Comparison of ENCODE assay signal across 22 cellular contexts in genomic region chr2:28404086-28404485, GRCh38. TPM values are rescaled to one million over a fixed set of nuclear protein-coding genes. Genes with fewer than 3 reads are reported as not detected.
A peak's percentile ranks its signal among the peaks of the same experiment; 100 is the strongest.
DNase-seq lines count a peak whose midpoint lies in the region; ATAC-seq lines count a peak whose summit lies in the region.
"Had no signal": no experiment of that assay in that cellular context is flagged by ENCODE, and none has a peak within 500 bp of the region (broad histone marks: within the 10 kb centered on the region; RNA-seq: fewer than 3 reads in every experiment).

No MANE protein-coding gene starts in this region.

- H3K27ac Mint-ChIP-seq in CD4-positive, CD25-positive, alpha-beta regulatory T cell, result peak overlapping the region in 2 of 3 donors; percentile 60 to 75
- H3K27ac Mint-ChIP-seq in activated CD8-positive, alpha-beta T cell treated with anti-CD3 and anti-CD28 coated beads, Interleukin-2, amount 10 ng/mL, durations not matched to agents 7 days and 5 days, result peak overlapping the region; percentile 52
- peak overlapping the region; percentile 58 to 66 for H3K27ac Mint-ChIP-seq in natural killer cell treated with Interleukin-12 subunit alpha and Interleukin-12 subunit beta and Interleukin-15 and Interleukin-18, amount 100 ng/mL, for 72 hours
- H3K27ac Mint-ChIP-seq: brain; endodermal cell; stimulated activated memory B cell treated with anti-CD40 and anti-IgM and Interleukin-4, amounts not matched to agents 10 μg/mL and 1 μg/mL and 100 μg/mL, for 72 hours had no signal

- peaks cover 56 to 100% (median 100%) of the 10 kb centered on the region in 11 experiments for H4K20me1 ChIP-seq in BLaER1 treated with 17β-estradiol and CSF1 and Interleukin-3, amounts not matched to agents 10 nM and 100 nM

- H3K4me3 ChIP-seq in BLaER1 treated with 17β-estradiol and CSF1 and Interleukin-3, amounts not matched to agents 10 nM and 100 nM, result peak overlapping the region in 1 of 10 experiments; percentile 5; a peak in 1 of 20 replicates
- no peak overlapping the region for H3K4me3 ChIP-seq in CD4-positive, CD25-positive, alpha-beta regulatory T cell (ENCODE audit: low read depth, low read length)
- H3K4me3 ChIP-seq: colonic mucosa, pancreas, thoracic aorta had no signal

- peaks cover 74 to 100% (median 100%) of the 10 kb centered on the region in 11 experiments for H3K36me3 ChIP-seq in BLaER1 treated with 17β-estradiol and CSF1 and Interleukin-3, amounts not matched to agents 10 nM and 100 nM
- H3K36me3 ChIP-seq in CD4-positive, CD25-positive, alpha-beta regulatory T cell (ENCODE audit: control insufficient read depth, insufficient read depth, low read length), result peaks cover 20% of the 10 kb centered on the region

- CTCF ChIA-PET in activated CD8-positive, alpha-beta T cell treated with anti-CD3 and anti-CD28 coated beads, Interleukin-2, amount 10 ng/mL, durations not matched to agents 7 days and 5 days (lab: Charles Lee), result interaction anchor here (0.6 kb wide), 1 partner anchor 602 kb away, joined by 3 read pairs; no protein-coding TSS in a partner anchor

- no peaks in the 10 kb centered on the region for H3K27me3 Mint-ChIP-seq in CD4-positive, CD25-positive, alpha-beta regulatory T cell
- H3K27me3 Mint-ChIP-seq in activated CD8-positive, alpha-beta T cell treated with anti-CD3 and anti-CD28 coated beads, Interleukin-2, amount 10 ng/mL, durations not matched to agents 7 days and 5 days (ENCODE audit: low read depth), result no peaks in the 10 kb centered on the region
- H3K27me3 Mint-ChIP-seq in natural killer cell treated with Interleukin-12 subunit alpha and Interleukin-12 subunit beta and Interleukin-15 and Interleukin-18, amount 100 ng/mL, for 72 hours, result no peaks in the 10 kb centered on the region
- H3K27me3 Mint-ChIP-seq: activated T-helper 17 cell treated with anti-CD3 and anti-CD28 coated beads, Interleukin-2, amount 50 U/mL, for 72 hours; naive thymus-derived CD4-positive, alpha-beta T cell; stimulated activated memory B cell treated with anti-CD40 and anti-IgM and Interleukin-4, amounts not matched to agents 10 μg/mL and 1 μg/mL and 100 μg/mL, for 72 hours had no signal

- H3K4me1 Mint-ChIP-seq in CD4-positive, CD25-positive, alpha-beta regulatory T cell, result peaks cover 20 to 55% (median 38%) of the 10 kb centered on the region in 4 donors
- H3K4me1 Mint-ChIP-seq in activated CD8-positive, alpha-beta T cell treated with anti-CD3 and anti-CD28 coated beads, Interleukin-2, amount 10 ng/mL, durations not matched to agents 7 days and 5 days (ENCODE audit: low read depth), result peaks cover 83% of the 10 kb centered on the region
- peaks cover 73 to 80% of the 10 kb centered on the region in 2 donors for H3K4me1 Mint-ChIP-seq in natural killer cell treated with Interleukin-12 subunit alpha and Interleukin-12 subunit beta and Interleukin-15 and Interleukin-18, amount 100 ng/mL, for 72 hours (ENCODE audit: low read depth in 2 of 2)

- peak overlapping the region in 4 of 11 experiments; percentile 7 to 60 (median 20); a peak in 6 of 22 replicates for H3K9ac ChIP-seq in BLaER1 treated with 17β-estradiol and CSF1 and Interleukin-3, amounts not matched to agents 10 nM and 100 nM
- H3K9ac ChIP-seq: SK-N-SH had no signal

- no peak overlapping the region for H3K4me3 Mint-ChIP-seq in CD4-positive, CD25-positive, alpha-beta regulatory T cell
- H3K4me3 Mint-ChIP-seq in activated CD8-positive, alpha-beta T cell treated with anti-CD3 and anti-CD28 coated beads, Interleukin-2, amount 10 ng/mL, durations not matched to agents 7 days and 5 days, result no peak overlapping the region
- no peak overlapping the region for H3K4me3 Mint-ChIP-seq in natural killer cell treated with Interleukin-12 subunit alpha and Interleukin-12 subunit beta and Interleukin-15 and Interleukin-18, amount 100 ng/mL, for 72 hours
- H3K4me3 Mint-ChIP-seq: activated T-helper 17 cell treated with anti-CD3 and anti-CD28 coated beads, Interleukin-2, amount 50 U/mL, for 72 hours; brain; endodermal cell; naive thymus-derived CD4-positive, alpha-beta T cell; stimulated activated memory B cell treated with anti-CD40 and anti-IgM and Interleukin-4, amounts not matched to agents 10 μg/mL and 1 μg/mL and 100 μg/mL, for 72 hours had no signal

- no peaks in the 10 kb centered on the region for H3K27me3 ChIP-seq in BLaER1 treated with 17β-estradiol and CSF1 and Interleukin-3, amounts not matched to agents 10 nM and 100 nM
- H3K27me3 ChIP-seq in CD4-positive, CD25-positive, alpha-beta regulatory T cell (ENCODE audit: control insufficient read depth, insufficient read depth, low read length), result no peaks in the 10 kb centered on the region
- H3K27me3 ChIP-seq: colonic mucosa, pancreas had no signal

- H3K36me3 Mint-ChIP-seq in CD4-positive, CD25-positive, alpha-beta regulatory T cell, result peaks cover 6% of the 10 kb centered on the region
- peaks cover 74% of the 10 kb centered on the region for H3K36me3 Mint-ChIP-seq in activated CD8-positive, alpha-beta T cell treated with anti-CD3 and anti-CD28 coated beads, Interleukin-2, amount 10 ng/mL, durations not matched to agents 7 days and 5 days (ENCODE audit: low read depth)
- H3K36me3 Mint-ChIP-seq in natural killer cell treated with Interleukin-12 subunit alpha and Interleukin-12 subunit beta and Interleukin-15 and Interleukin-18, amount 100 ng/mL, for 72 hours, result peaks cover 10% of the 10 kb centered on the region

- H3K4me2 ChIP-seq in BLaER1 treated with 17β-estradiol and CSF1 and Interleukin-3, amounts not matched to agents 10 nM and 100 nM, result peak overlapping the region in 6 of 11 experiments; percentile 64 to 95 (median 92); a peak in 10 of 22 replicates

- no peak for DNase-seq in CD4-positive, CD25-positive, alpha-beta regulatory T cell
- no peak for DNase-seq in activated CD8-positive, alpha-beta T cell treated with anti-CD3 and anti-CD28 coated beads, Interleukin-2, amount 10 ng/mL, durations not matched to agents 7 days and 5 days
- DNase-seq in natural killer cell treated with Interleukin-12 subunit alpha and Interleukin-12 subunit beta and Interleukin-15 and Interleukin-18, amount 100 ng/mL, for 72 hours (ENCODE audit: low spot score), result no peak
- no peak for DNase-seq in GF-D8 (lab: John Stamatoyannopoulos, UW)
- no peak for DNase-seq in hippocampal formation (lab: John Stamatoyannopoulos, UW)
- DNase-seq: colonic mucosa, endodermal cell, glutamatergic neuron, KG1, left cardiac atrium, NCI-H1436 treated with DMSO at 0.1 percent for 48 hours, NCI-H510A treated with DMSO at 0.1 percent for 48 hours, pancreas had no signal

- no peaks in the 10 kb centered on the region for H3K9me3 ChIP-seq in BLaER1 treated with 17β-estradiol and CSF1 and Interleukin-3, amounts not matched to agents 10 nM and 100 nM (replicated peaks in 1 of 11)
- H3K9me3 ChIP-seq in CD4-positive, CD25-positive, alpha-beta regulatory T cell (ENCODE audit: control insufficient read depth in 2 of 2, low read length in 2 of 2), result no peaks in the 10 kb centered on the region
- H3K9me3 ChIP-seq: colonic mucosa, pancreas, SK-N-SH, thoracic aorta had no signal

- no peak for ATAC-seq in CD4-positive, CD25-positive, alpha-beta regulatory T cell (ENCODE audit: low read depth in 2 of 2)
- ATAC-seq in activated CD8-positive, alpha-beta T cell treated with anti-CD3 and anti-CD28 coated beads, Interleukin-2, amount 10 ng/mL, durations not matched to agents 7 days and 5 days, result no peak
- ATAC-seq in natural killer cell treated with Interleukin-12 subunit alpha and Interleukin-12 subunit beta and Interleukin-15 and Interleukin-18, amount 100 ng/mL, for 72 hours, result no peak
- no peak for ATAC-seq in HG02798 (IDR thresholded peaks at IDR 0.05; ENCODE audit: poor library complexity, unreplicated experiment)
- ATAC-seq: activated T-helper 17 cell treated with anti-CD3 and anti-CD28 coated beads, Interleukin-2, amount 50 U/mL, for 72 hours; left cardiac atrium; naive thymus-derived CD4-positive, alpha-beta T cell; pancreas; sciatic nerve; stimulated activated memory B cell treated with anti-CD40 and anti-IgM and Interleukin-4, amounts not matched to agents 10 μg/mL and 1 μg/mL and 100 μg/mL, for 72 hours had no signal

- peak overlapping the region in 3 of 11 experiments; percentile 8 to 23 (median 22); a peak in 3 of 22 replicates for H3K27ac ChIP-seq in BLaER1 treated with 17β-estradiol and CSF1 and Interleukin-3, amounts not matched to agents 10 nM and 100 nM
- no peak overlapping the region for H3K27ac ChIP-seq in CD4-positive, CD25-positive, alpha-beta regulatory T cell (ENCODE audit: insufficient read depth, low read length, poor library complexity, severe bottlenecking)
- H3K27ac ChIP-seq: colonic mucosa, pancreas had no signal

- H3K9me3 Mint-ChIP-seq in CD4-positive, CD25-positive, alpha-beta regulatory T cell, result no peaks in the 10 kb centered on the region
- H3K9me3 Mint-ChIP-seq in activated CD8-positive, alpha-beta T cell treated with anti-CD3 and anti-CD28 coated beads, Interleukin-2, amount 10 ng/mL, durations not matched to agents 7 days and 5 days (ENCODE audit: insufficient read depth), result no peaks in the 10 kb centered on the region
- no peaks in the 10 kb centered on the region for H3K9me3 Mint-ChIP-seq in natural killer cell treated with Interleukin-12 subunit alpha and Interleukin-12 subunit beta and Interleukin-15 and Interleukin-18, amount 100 ng/mL, for 72 hours
- H3K9me3 Mint-ChIP-seq: activated T-helper 17 cell treated with anti-CD3 and anti-CD28 coated beads, Interleukin-2, amount 50 U/mL, for 72 hours; endodermal cell; naive thymus-derived CD4-positive, alpha-beta T cell; stimulated activated memory B cell treated with anti-CD40 and anti-IgM and Interleukin-4, amounts not matched to agents 10 μg/mL and 1 μg/mL and 100 μg/mL, for 72 hours had no signal

- POLR2A ChIA-PET in activated CD8-positive, alpha-beta T cell treated with anti-CD3 and anti-CD28 coated beads, Interleukin-2, amount 10 ng/mL, durations not matched to agents 7 days and 5 days (lab: Charles Lee), result interaction anchor here (0.6 to 1.5 kb wide), 3 partner anchors 11 to 45 kb away, joined by 3 to 11 read pairs (median 4); partner anchors contain the start of gene FOSL2

- H3K4me1 ChIP-seq in BLaER1 treated with 17β-estradiol and CSF1 and Interleukin-3, amounts not matched to agents 10 nM and 100 nM, result peaks cover 24 to 100% (median 100%) of the 10 kb centered on the region in 10 experiments
- peaks cover 34% of the 10 kb centered on the region for H3K4me1 ChIP-seq in CD4-positive, CD25-positive, alpha-beta regulatory T cell (ENCODE audit: control insufficient read depth, insufficient read depth, low read length, poor library complexity, severe bottlenecking)

RNA-seq across cellular contexts. Expression of gene FOSL2, which starts 11.4 kb away (rescaled TPM):
- total RNA-seq in CD4-positive, CD25-positive, alpha-beta regulatory T cell, result 195 TPM
- polyA plus RNA-seq in CD4-positive, CD25-positive, alpha-beta regulatory T cell, result 1 to 10 TPM; 1.9 to 3.9 (median 2.5) TPM
- total RNA-seq in activated CD8-positive, alpha-beta T cell treated with anti-CD3 and anti-CD28 coated beads, Interleukin-2, amount 10 ng/mL, durations not matched to agents 7 days and 5 days, result 10 to 100 TPM; 37.3 to 40.9 TPM
- 10 to 100 TPM; 44.5 to 52.5 TPM for total RNA-seq in natural killer cell treated with Interleukin-12 subunit alpha and Interleukin-12 subunit beta and Interleukin-15 and Interleukin-18, amount 100 ng/mL, for 72 hours
